In the genomic region with DNA sequence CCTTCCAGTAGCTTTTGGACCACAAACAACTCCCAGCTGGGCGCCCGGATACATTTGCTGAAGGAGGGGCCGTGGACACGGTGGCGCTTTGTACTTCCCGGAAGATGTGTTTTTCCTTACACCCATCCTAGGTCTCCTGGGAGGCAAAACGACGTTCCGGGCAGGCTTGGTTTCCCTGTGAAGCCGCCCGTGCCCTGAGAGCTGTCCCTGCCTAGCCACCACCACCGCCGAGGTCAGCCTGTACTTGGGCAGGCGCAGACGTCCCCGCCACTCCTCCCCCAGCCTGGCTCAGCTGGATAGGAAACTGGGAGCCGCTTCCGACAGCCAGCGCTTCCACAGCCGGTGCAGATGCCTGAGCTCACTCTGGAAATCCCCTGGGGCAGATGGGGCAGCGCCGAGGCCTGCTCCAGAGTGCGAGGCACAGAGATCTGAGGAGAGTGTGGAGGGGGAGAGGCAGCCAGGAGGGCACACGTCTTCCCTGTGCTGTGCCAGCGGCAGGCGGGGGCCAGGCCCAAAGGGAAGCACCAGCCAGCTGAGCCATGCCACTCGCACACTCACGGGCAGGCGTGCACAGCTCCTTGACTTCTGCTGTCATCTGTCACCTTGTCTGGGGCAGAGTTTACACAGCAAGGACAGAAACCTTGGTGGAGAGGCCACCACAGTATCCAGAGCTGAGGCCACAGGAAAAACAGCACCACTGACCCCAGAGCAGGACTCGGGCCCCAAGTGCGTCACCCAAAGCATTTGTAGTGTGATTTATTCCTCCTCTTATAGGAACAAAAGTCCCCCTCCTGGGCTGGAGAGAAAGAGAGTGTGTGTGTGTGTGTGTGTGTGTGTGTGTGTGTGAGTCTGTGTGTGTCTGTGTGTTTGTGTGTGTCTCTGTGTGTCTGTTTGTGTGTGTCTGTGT, we compare ENCODE assay signal across 8 cellular contexts. TPM values are rescaled to one million over a fixed set of nuclear protein-coding genes. Genes with fewer than 3 reads are reported as not detected.
DNase-seq lines count a peak whose midpoint lies in the region; ATAC-seq and TF ChIP-seq lines count a peak whose summit lies in the region.

No MANE protein-coding gene starts in this region.

- peaks cover 3% of the 10 kb centered on the region; the same call in 1 of the 2 replicates for H4K20me1 ChIP-seq in GM23338 (replicated peaks; ENCODE audit: insufficient read depth)

- H3K9me2 ChIP-seq in GM23338 (ENCODE audit: insufficient read depth) = no peaks in the 10 kb centered on the region

- H3F3A ChIP-seq in GM23338 (replicated peaks; ENCODE audit: low read depth) = 0 out of 2 replicates have a peak, but pooled peaks cover 3% of the 10 kb centered on the region

- peak overlapping the region; percentile 2 for H3K9ac ChIP-seq in muscle layer of colon (ENCODE audit: low read length)

- H3K4me1 Mint-ChIP-seq in GM23338 = peaks cover 53% of the 10 kb centered on the region

- no peak overlapping the region for H2AFZ ChIP-seq in GM23338

- no peaks in the 10 kb centered on the region for H3K9me3 Mint-ChIP-seq in GM23338

- H3K36me3 ChIP-seq in A673 (ENCODE audit: insufficient read depth, low read length, poor library complexity, severe bottlenecking) (no peaks in the 10 kb centered on the region), GM23338 (ENCODE audit: insufficient read depth) (no peaks in the 10 kb centered on the region), esophagus (ENCODE audit: control insufficient read depth in 2 of 2, insufficient read depth in 2 of 2, low read length in 1 of 2) (peaks cover 0 to 7% of the 10 kb centered on the region in 2 donors), muscle layer of colon (ENCODE audit: insufficient read depth, low read length) (no peaks in the 10 kb centered on the region), aorta (ENCODE audit: control insufficient read depth in 1 of 2, insufficient read depth in 2 of 2, low read length in 1 of 2) (no peaks in the 10 kb centered on the region)

- POLR2A ChIA-PET in A673 (lab: Charles Lee; ENCODE audit: low non-redundant PET) = interaction anchor here (0.6 kb wide), 1 partner anchor 11 kb away, joined by 9 read pairs; no protein-coding TSS in a partner anchor

- no peaks in the 10 kb centered on the region for H3K9me3 ChIP-seq in A673 (ENCODE audit: low read depth, low read length, poor library complexity, severe bottlenecking)
- H3K9me3 ChIP-seq in esophagus (ENCODE audit: control insufficient read depth in 2 of 2, insufficient read depth in 1 of 2, low read depth in 1 of 2, low read length in 1 of 2) = no peaks in the 10 kb centered on the region
- no peaks in the 10 kb centered on the region for H3K9me3 ChIP-seq in muscle layer of colon (ENCODE audit: low read length)
- no peaks in the 10 kb centered on the region for H3K9me3 ChIP-seq in aorta (ENCODE audit: control insufficient read depth, low read length)

- H3K27ac Mint-ChIP-seq in GM23338 = 0 out of 2 replicates have a peak overlapping the region, but pooled peaks have one; percentile 53

- peaks cover 58% of the 10 kb centered on the region for H3K4me1 ChIP-seq in A673 (ENCODE audit: insufficient read depth, low read length, poor library complexity, severe bottlenecking)
- H3K4me1 ChIP-seq in GM23338 (ENCODE audit: insufficient read depth) = peaks cover 27% of the 10 kb centered on the region
- peaks cover 11 to 38% of the 10 kb centered on the region in 2 donors for H3K4me1 ChIP-seq in esophagus (ENCODE audit: control insufficient read depth in 2 of 2, insufficient read depth in 2 of 2, low read length in 1 of 2)
- peaks cover 35% of the 10 kb centered on the region for H3K4me1 ChIP-seq in muscle layer of colon (ENCODE audit: insufficient read depth, low read length)
- H3K4me1 ChIP-seq in aorta (ENCODE audit: control insufficient read depth in 1 of 2, insufficient read depth in 2 of 2, low read length in 2 of 2) = peaks cover 0 to 1% of the 10 kb centered on the region in 2 donors

- intact Hi-C loops in A673 (cut with micrococcal nuclease; ENCODE audit: unreplicated experiment) = no loop called here
- intact Hi-C loops in aorta (cut with DNase I) = no loop called here

- TF ChIP-seq CTCF in A673 (conservative IDR thresholded peaks at IDR 0.05; ENCODE audit: low read depth, low read length) (no peak), GM23338 (conservative IDR thresholded peaks at IDR 0.05; ENCODE audit: low read depth in 2 of 2) (no peak)

- peak overlapping the region; percentile 38; the same call in 1 of the 3 replicates for H3K4me3 Mint-ChIP-seq in GM23338

- CTCF ChIA-PET in A673 (lab: Charles Lee) = interaction anchor here (0.9 to 1.0 kb wide), 2 partner anchors 9 to 39 kb away, joined by 3 to 4 read pairs; no protein-coding TSS in a partner anchor

- ATAC-seq in GM23338 (peak; percentile 41), aorta (ENCODE audit: low FRiP score) (peak; percentile 72), HG03095 (IDR thresholded peaks at IDR 0.05; ENCODE audit: unreplicated experiment) (no peak)

- WGBS in esophagus, 2 donors = 20 to 23% methylated on average over 31 of the region's 31 CpGs
- 5 to 6% methylated on average over 31 of the region's 31 CpGs for WGBS in aorta, 2 donors

- H3K27me3 Mint-ChIP-seq in GM23338 (ENCODE audit: insufficient read depth, low read depth, poor library complexity) = peaks cover 21% of the 10 kb centered on the region

- H3K27me3 ChIP-seq in A673 (replicated peaks; ENCODE audit: insufficient read depth, low read depth, low read length, poor library complexity) = no peaks in the 10 kb centered on the region
- H3K27me3 ChIP-seq in GM23338 (ENCODE audit: insufficient read depth) = peaks cover 4% of the 10 kb centered on the region; the same call in 1 of the 2 replicates
- no peaks in the 10 kb centered on the region for H3K27me3 ChIP-seq in esophagus (ENCODE audit: control insufficient read depth in 1 of 2, insufficient read depth in 2 of 2, low read length in 2 of 2)
- H3K27me3 ChIP-seq in muscle layer of colon (ENCODE audit: control insufficient read depth in 1 of 2, insufficient read depth in 2 of 2, low read length in 2 of 2) = no peaks in the 10 kb centered on the region
- H3K27me3 ChIP-seq in aorta (ENCODE audit: control insufficient read depth in 1 of 2, insufficient read depth in 2 of 2, low read length in 1 of 2) = no peaks in the 10 kb centered on the region

- H3K79me2 ChIP-seq in GM23338 (replicated peaks; ENCODE audit: insufficient read depth) = peaks cover 3% of the 10 kb centered on the region; the same call in 1 of the 2 replicates

- H3K4me2 ChIP-seq in GM23338 = peak overlapping the region; percentile 60

- H3K27ac ChIP-seq in A673 (ENCODE audit: low read depth, low read length, poor library complexity, severe bottlenecking) (no peak overlapping the region), GM23338 (ENCODE audit: low read depth) (no peak overlapping the region), esophagus (ENCODE audit: low read depth in 2 of 2, low read length in 1 of 2) (peak overlapping the region; percentile 62 to 89), muscle layer of colon (ENCODE audit: low read depth, low read length) (peak overlapping the region; percentile 30), aorta (ENCODE audit: low read depth in 1 of 2, low read length in 2 of 2) (peak overlapping the region in 1 of 2 donors; percentile 3)

- no TSS peak for BruUV-seq in A673 (replicated peaks; lab: Mats Ljungman, UMichigan)

- H3K36me3 Mint-ChIP-seq in GM23338 (ENCODE audit: low read depth) = no peaks in the 10 kb centered on the region

- DNase-seq in A673 (ENCODE audit: low spot score) (peak; percentile 86), GM23338 (ENCODE audit: low spot score) (peak; percentile 65), SK-N-DZ (ENCODE audit: low spot score) (peak; percentile 82), aorta (peak; percentile 92), NCI-H345 (lab: John Stamatoyannopoulos, UW) (no peak)

- H3K4me3 ChIP-seq in A673 (ENCODE audit: low read depth, low read length, poor library complexity, severe bottlenecking) (no peak overlapping the region), GM23338 (no peak overlapping the region), esophagus (ENCODE audit: low read depth in 1 of 2, low read length in 2 of 2) (peak overlapping the region; percentile 6 to 16), muscle layer of colon (ENCODE audit: low read depth in 1 of 2, low read length in 2 of 2) (no peak overlapping the region), aorta (ENCODE audit: low read length in 2 of 2) (no peak overlapping the region)

RNA-seq across cellular contexts. Expression of gene RHBDF2, which starts 3.0 kb away (rescaled TPM):
- total RNA-seq in A673 (2021) (20.4 and 26.5 TPM in 2 replicates), aorta (10 to 100 TPM; 30.9 to 45.0 TPM)
- 19.5 and 29.5 TPM in 2 replicates for total RNA-seq in GM23338 (2014; rRNA removed; shearing (Covaris generic))
- polyA plus RNA-seq in GM23338 (2016; fragmentation: Nextera tagmentation; extraction: Ambion mirVana) (9.4 and 10.5 TPM in 2 replicates), esophagus (10 to 100 TPM; 19.4 to 27.3 TPM), aorta (10 to 100 TPM in 1 of 2 donors, 1 to 10 TPM in 1; 2.6 to 11.0 TPM)
- polyA plus RNA-seq in SK-N-DZ (2014; cell fraction: cytosol; rRNA removed) = 0.08 and 1.0 TPM in 2 replicates
- 0.56 and 0.89 TPM in 2 replicates for polyA plus RNA-seq in SK-N-DZ (2014; cell fraction: nucleus; rRNA removed)

RNA-seq across cellular contexts. Expression of gene AANAT, which starts 30.8 kb away (rescaled TPM):
- total RNA-seq in A673 (2021) (not detected in 2 replicates), aorta (not detected)
- 0.28 and 1.3 TPM in 2 replicates for total RNA-seq in GM23338 (2014; rRNA removed; shearing (Covaris generic))
- polyA plus RNA-seq in GM23338 (2016; fragmentation: Nextera tagmentation; extraction: Ambion mirVana) (0.73 and 1.0 TPM in 2 replicates), esophagus (not detected), aorta (not detected)
- not detected in 2 replicates for polyA plus RNA-seq in SK-N-DZ (2014; cell fraction: cytosol; rRNA removed)
- not detected in 2 replicates for polyA plus RNA-seq in SK-N-DZ (2014; cell fraction: nucleus; rRNA removed)

RNA-seq across cellular contexts. Expression of gene CYGB, which starts 39.3 kb away (rescaled TPM):
- 0.56 and 0.61 TPM in 2 replicates for total RNA-seq in A673 (2021)
- 1.7 and 2.1 TPM in 2 replicates for total RNA-seq in GM23338 (2014; rRNA removed; shearing (Covaris generic))
- polyA plus RNA-seq in GM23338 (2016; fragmentation: Nextera tagmentation; extraction: Ambion mirVana) = 0.85 and 1.2 TPM in 2 replicates
- polyA plus RNA-seq in SK-N-DZ (2014; cell fraction: cytosol; rRNA removed) = 0.93 and 4.2 TPM in 2 replicates
- polyA plus RNA-seq in SK-N-DZ (2014; cell fraction: nucleus; rRNA removed) = 1.4 and 2.7 TPM in 2 replicates
- polyA plus RNA-seq in esophagus = 1 to 10 TPM; 3.1 to 3.7 TPM
- total RNA-seq in aorta = 10 to 100 TPM; 22.4 to 26.6 TPM
- polyA plus RNA-seq in aorta = 1 to 10 TPM in 1 of 2 donors, under 1 TPM in 1; 0.95 to 2.1 TPM

RNA-seq across cellular contexts. Expression of gene PRCD, which starts 41.6 kb away (rescaled TPM):
- not detected in 2 replicates for total RNA-seq in A673 (2021)
- total RNA-seq in GM23338 (2014; rRNA removed; shearing (Covaris generic)) = 0.38 and 0.50 TPM in 2 replicates
- polyA plus RNA-seq in GM23338 (2016; fragmentation: Nextera tagmentation; extraction: Ambion mirVana) = 1.6 and 2.5 TPM in 2 replicates
- polyA plus RNA-seq in SK-N-DZ (2014; cell fraction: cytosol; rRNA removed) = 20.7 and 26.4 TPM in 2 replicates
- polyA plus RNA-seq in SK-N-DZ (2014; cell fraction: nucleus; rRNA removed) = 20.8 and 32.3 TPM in 2 replicates
- 1 to 10 TPM; 1.2 to 3.0 TPM for polyA plus RNA-seq in esophagus
- 1 to 10 TPM; 1.2 to 8.6 TPM for total RNA-seq in aorta
- polyA plus RNA-seq in aorta = not detected

RNA-seq across cellular contexts. Expression of gene UBE2O, which starts 45.3 kb away (rescaled TPM):
- total RNA-seq in A673 (2021) = 56.9 and 57.4 TPM in 2 replicates
- total RNA-seq in GM23338 (2014; rRNA removed; shearing (Covaris generic)) = 73.7 and 79.4 TPM in 2 replicates
- polyA plus RNA-seq in GM23338 (2016; fragmentation: Nextera tagmentation; extraction: Ambion mirVana) = 30.4 and 30.9 TPM in 2 replicates
- polyA plus RNA-seq in SK-N-DZ (2014; cell fraction: cytosol; rRNA removed) = 24.6 and 32.0 TPM in 2 replicates
- 41.7 and 53.0 TPM in 2 replicates for polyA plus RNA-seq in SK-N-DZ (2014; cell fraction: nucleus; rRNA removed)
- 1 to 10 TPM; 8.1 to 9.2 TPM for polyA plus RNA-seq in esophagus
- total RNA-seq in aorta = 10 to 100 TPM; 14.0 to 24.7 TPM
- polyA plus RNA-seq in aorta = 10 to 100 TPM in 1 of 2 donors, 1 to 10 TPM in 1; 2.5 to 11.0 TPM

Comparison
In these comparisons a context has a peak if more than half of its experiments do, and no peak if none do; other contexts are left out.
1. H3K27ac ChIP-seq: peak in esophagus (2 of 2) and muscle layer of colon (single experiment); none in A673 (single experiment) and GM23338 (single experiment).
2. H3K4me3 ChIP-seq: peak in esophagus (2 of 2); none in A673 (single experiment), GM23338 (single experiment), muscle layer of colon (0 of 2) and aorta (0 of 2).